17 cellular contexts compared by ENCODE assay signal in the genomic region with DNA sequence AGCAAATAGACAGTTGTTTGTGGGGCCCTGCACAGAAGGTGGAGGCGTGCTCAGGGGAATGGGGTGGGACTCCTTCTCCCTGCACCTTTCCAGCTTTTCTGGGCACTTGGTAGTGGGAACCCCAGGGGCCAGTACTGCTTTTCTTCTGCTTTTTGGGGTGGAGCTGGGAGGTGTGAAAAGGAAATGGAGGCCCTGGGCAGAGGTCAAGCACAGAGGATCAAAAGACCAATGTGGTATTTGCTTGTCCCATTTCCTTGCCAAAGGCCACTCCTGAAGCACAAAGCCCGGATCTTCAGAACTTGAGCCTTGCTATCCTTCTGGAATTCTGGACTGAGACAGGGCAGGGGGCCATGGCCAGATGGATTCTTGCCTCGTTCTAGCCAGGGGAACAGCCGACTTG. TPM values are rescaled to one million over a fixed set of nuclear protein-coding genes. Genes with fewer than 3 reads are reported as not detected.
DNase-seq lines count a peak whose midpoint lies in the region; ATAC-seq, FAIRE-seq and TF ChIP-seq lines count a peak whose summit lies in the region.
"Had no signal": no experiment of that assay in that cellular context is flagged by ENCODE, and none has a peak within 500 bp of the region (broad histone marks: within the 10 kb centered on the region; RNA-seq: fewer than 3 reads in every experiment).

No MANE protein-coding gene starts in this region.

- intact Hi-C loops in mucosa of descending colon (cut with DNase I, micrococcal nuclease) = no loop called here
- intact Hi-C loops in pancreas (cut with DNase I) = no loop called here
- intact Hi-C loops in transverse colon (cut with DNase I; ENCODE audit: low total_unique reads) = no loop called here
- intact Hi-C loops in vagina (cut with DNase I) = no loop called here

- H3K27ac ChIP-seq in pancreas (peak overlapping the region; percentile 17 to 58 (median 40)), transverse colon (peak overlapping the region; percentile 46 to 66 (median 58)), vagina (no peak overlapping the region)
- H3K27ac ChIP-seq: 22Rv1, BLaER1 had no signal

- TF ChIP-seq CTCF in mucosa of descending colon (IDR thresholded peaks at IDR 0.05) (no peak), pancreas (IDR thresholded peaks at IDR 0.05) (no peak), transverse colon (IDR thresholded peaks at IDR 0.05) (no peak), foreskin fibroblast (IDR thresholded peaks at IDR 0.05; ENCODE audit: low read depth, low read length) (no peak), vagina (IDR thresholded peaks at IDR 0.05) (no peak)

- H3K36me3 ChIP-seq in mucosa of descending colon (ENCODE audit: low read depth) = no peaks in the 10 kb centered on the region
- H3K36me3 ChIP-seq in pancreas = no peaks in the 10 kb centered on the region
- H3K36me3 ChIP-seq in transverse colon = no peaks in the 10 kb centered on the region
- no peaks in the 10 kb centered on the region for H3K36me3 ChIP-seq in vagina
- H3K36me3 ChIP-seq: BLaER1 had no signal

- peaks cover 39% of the 10 kb centered on the region for H3K4me1 ChIP-seq in mucosa of descending colon (ENCODE audit: low read depth)
- H3K4me1 ChIP-seq in pancreas = peaks cover 11 to 30% (median 26%) of the 10 kb centered on the region in 3 donors
- peaks cover 0 to 51% (median 18%) of the 10 kb centered on the region in 4 donors for H3K4me1 ChIP-seq in transverse colon
- H3K4me1 ChIP-seq in vagina = no peaks in the 10 kb centered on the region
- H3K4me1 ChIP-seq: BLaER1 had no signal

- H3K4me3 ChIP-seq in mucosa of descending colon = no peak overlapping the region
- no peak overlapping the region for H3K4me3 ChIP-seq in pancreas
- no peak overlapping the region for H3K4me3 ChIP-seq in transverse colon
- no peak overlapping the region for H3K4me3 ChIP-seq in foreskin fibroblast (ENCODE audit: low read depth in 1 of 2, low read length in 2 of 2)
- H3K4me3 ChIP-seq in vagina = no peak overlapping the region
- H3K4me3 ChIP-seq: BLaER1 had no signal

- DNase-seq in activated effector memory CD4-positive, alpha-beta T cell treated with anti-CD3 and anti-CD28 coated beads, Interleukin-2, amount 50 U/mL, for 16 hours = peak; percentile 10
- no peak for DNase-seq in activated effector memory CD4-positive, alpha-beta T cell treated with Interleukin-2 at 50 U/mL for 16 hours
- DNase-seq in mucosa of descending colon (peak in 2 of 3 donors; percentile 48 to 58), pancreas (peak in 1 of 6 donors; percentile 12), transverse colon (peak; percentile 37), foreskin fibroblast (no peak), vagina (ENCODE audit: extremely low spot score in 2 of 2) (no peak), nucleus accumbens (lab: John Stamatoyannopoulos, UW) (no peak)
- DNase-seq: AML-193, DMS53, HCEC 1CT, HFFc6 had no signal

- TF ChIP-seq EP300 in transverse colon (IDR thresholded peaks at IDR 0.05; ENCODE audit: low read depth) = no peak

- no peak for FAIRE-seq in pancreas (lab: Jason Lieb, UNC)

- 29 to 40% methylated on average over 4 of the region's 4 CpGs for WGBS in pancreas, 2 donors
- WGBS in transverse colon (ENCODE audit: low coverage in 1 of 2), 2 donors = 55% methylated on average over 4 of the region's 4 CpGs; no CpG with 5 or more reads in 1 of the 2 donors

- H3K27me3 ChIP-seq in pancreas (no peaks in the 10 kb centered on the region), transverse colon (no peaks in the 10 kb centered on the region), vagina (no peaks in the 10 kb centered on the region)
- H3K27me3 ChIP-seq: BLaER1 had no signal

- no peak for TF ChIP-seq POLR2A in transverse colon (IDR thresholded peaks at IDR 0.05)
- no peak for TF ChIP-seq POLR2A in vagina (IDR thresholded peaks at IDR 0.05)

- no peaks in the 10 kb centered on the region for H3K9me3 ChIP-seq in mucosa of descending colon
- H3K9me3 ChIP-seq in pancreas = no peaks in the 10 kb centered on the region
- no peaks in the 10 kb centered on the region for H3K9me3 ChIP-seq in transverse colon
- H3K9me3 ChIP-seq in vagina = no peaks in the 10 kb centered on the region
- H3K9me3 ChIP-seq: BLaER1 had no signal

- in situ Hi-C loops in transverse colon (cut with MboI; ENCODE audit: low pct_ligation_motif_present in 1 of 4, low pct_unique_long_range_greater_than_20kb in 1 of 4, low sequenced_read_pairs in 3 of 4) = no loop called here

- peak; percentile 66 for ATAC-seq in mucosa of descending colon
- ATAC-seq in pancreas = peak in 2 of 4 donors; percentile 2 to 4

RNA-seq across cellular contexts. Expression of gene ADRA2A, which starts 26.4 kb away (rescaled TPM):
- total RNA-seq in mucosa of descending colon (10 to 100 TPM; 10.9 to 16.2 (median 12.8) TPM), pancreas (10 to 100 TPM; 12.6 to 40.7 (median 27.1) TPM), transverse colon (10 to 100 TPM; 11.9 to 53.5 (median 17.7) TPM), vagina (14.2 TPM)
- 10 to 100 TPM; 15.0 to 42.3 TPM for polyA plus RNA-seq in pancreas
- total RNA-seq: A673, Daoy, H4, HFFc6 had no signal

Comparison
In these comparisons a context has a peak if more than half of its experiments do, and no peak if none do; other contexts are left out.
1. DNase-seq: peak in activated effector memory CD4-positive, alpha-beta T cell treated with anti-CD3 and anti-CD28 coated beads, Interleukin-2, amount 50 U/mL, for 16 hours (single experiment), mucosa of descending colon (2 of 3) and transverse colon (single experiment); none in activated effector memory CD4-positive, alpha-beta T cell treated with Interleukin-2 at 50 U/mL for 16 hours (single experiment), foreskin fibroblast (0 of 2), vagina (0 of 2) and nucleus accumbens (0 of 56).